ENCODE assay signal across 14 cellular contexts in genomic region chr1:37755290-37755689, GRCh38. TPM values are rescaled to one million over a fixed set of nuclear protein-coding genes. Genes with fewer than 3 reads are reported as not detected.
DNase-seq lines count a peak whose midpoint lies in the region; ATAC-seq and TF ChIP-seq lines count a peak whose summit lies in the region.
"Had no signal": no experiment of that assay in that cellular context is flagged by ENCODE, and none has a peak within 500 bp of the region (broad histone marks: within the 10 kb centered on the region; RNA-seq: fewer than 3 reads in every experiment).

No MANE protein-coding gene starts in this region.

- CTCF ChIA-PET in activated CD4-positive, alpha-beta memory T cell treated with anti-CD3 and anti-CD28 coated beads for 36 hours (lab: Charles Lee) = interaction anchor here (0.5 to 1.3 kb wide), 5 partner anchors 10 to 105 kb away, joined by 3 to 5 read pairs (median 4); partner anchors contain the start of genes C1orf122, EPHA10, MTF1 and YRDC
- CTCF ChIA-PET in activated CD4-positive, alpha-beta memory T cell treated with anti-CD3 and anti-CD28 coated beads, Interleukin-2, amount 10 ng/mL, durations not matched to agents 7 days and 5 days (lab: Charles Lee) = no interaction called here

- H3K27me3 ChIP-seq in lung (ENCODE audit: control insufficient read depth, insufficient read depth) (peaks cover 15% of the 10 kb centered on the region), tibial artery (peaks cover 0 to 81% of the 10 kb centered on the region in 2 donors)

- POLR2A ChIA-PET in activated CD4-positive, alpha-beta memory T cell treated with anti-CD3 and anti-CD28 coated beads for 36 hours (lab: Charles Lee) = interaction anchor here (1.1 to 1.5 kb wide), 3 partner anchors 22 to 64 kb away, joined by 3 read pairs; no protein-coding TSS in a partner anchor
- POLR2A ChIA-PET in activated CD4-positive, alpha-beta memory T cell treated with anti-CD3 and anti-CD28 coated beads, Interleukin-2, amount 10 ng/mL, durations not matched to agents 7 days and 5 days (lab: Charles Lee) = no interaction called here

- H3K36me3 Mint-ChIP-seq in activated CD4-positive, alpha-beta memory T cell treated with anti-CD3 and anti-CD28 coated beads for 36 hours = no peaks in the 10 kb centered on the region
- H3K36me3 Mint-ChIP-seq in activated CD4-positive, alpha-beta memory T cell treated with anti-CD3 and anti-CD28 coated beads, Interleukin-2, amount 10 ng/mL, durations not matched to agents 7 days and 5 days (ENCODE audit: low read depth) = no peaks in the 10 kb centered on the region
- no peaks in the 10 kb centered on the region for H3K36me3 Mint-ChIP-seq in activated T-cell treated with anti-CD3 and anti-CD28 coated beads, Interleukin-2, amount 50 U/mL, for 4 hours (ENCODE audit: insufficient read depth)
- H3K36me3 Mint-ChIP-seq: memory B cell had no signal

- H3K27me3 Mint-ChIP-seq in activated CD4-positive, alpha-beta memory T cell treated with anti-CD3 and anti-CD28 coated beads for 36 hours = peaks cover 32% of the 10 kb centered on the region
- H3K27me3 Mint-ChIP-seq in activated CD4-positive, alpha-beta memory T cell treated with anti-CD3 and anti-CD28 coated beads, Interleukin-2, amount 10 ng/mL, durations not matched to agents 7 days and 5 days = peaks cover 43% of the 10 kb centered on the region
- peaks cover 41% of the 10 kb centered on the region for H3K27me3 Mint-ChIP-seq in activated T-cell treated with anti-CD3 and anti-CD28 coated beads, Interleukin-2, amount 50 U/mL, for 4 hours (ENCODE audit: low read depth)

- peak; percentile 73 for DNase-seq in activated CD4-positive, alpha-beta memory T cell treated with anti-CD3 and anti-CD28 coated beads for 36 hours
- no peak for DNase-seq in activated CD4-positive, alpha-beta memory T cell treated with anti-CD3 and anti-CD28 coated beads, Interleukin-2, amount 10 ng/mL, durations not matched to agents 7 days and 5 days
- peak; percentile 15 for DNase-seq in GM12864 (ENCODE audit: low read depth)
- no peak for DNase-seq in activated T-cell treated with anti-CD3 and anti-CD28 coated beads, Interleukin-2, amount 50 U/mL, for 4 hours
- no peak for DNase-seq in lung (ENCODE audit: low spot score)
- no peak for DNase-seq in tibial artery
- DNase-seq: NCI-H2171 treated with DMSO at 0.1 percent for 48 hours, trophoblast cell had no signal

- no peaks in the 10 kb centered on the region for H3K9me3 Mint-ChIP-seq in activated CD4-positive, alpha-beta memory T cell treated with anti-CD3 and anti-CD28 coated beads for 36 hours
- H3K9me3 Mint-ChIP-seq in activated CD4-positive, alpha-beta memory T cell treated with anti-CD3 and anti-CD28 coated beads, Interleukin-2, amount 10 ng/mL, durations not matched to agents 7 days and 5 days = no peaks in the 10 kb centered on the region
- H3K9me3 Mint-ChIP-seq in activated T-cell treated with anti-CD3 and anti-CD28 coated beads, Interleukin-2, amount 50 U/mL, for 4 hours = no peaks in the 10 kb centered on the region
- H3K9me3 Mint-ChIP-seq: memory B cell had no signal

- H3K9me3 ChIP-seq in lung (ENCODE audit: control insufficient read depth in 2 of 2, insufficient read depth in 1 of 2, low read length in 1 of 2) = peaks cover 0 to 6% of the 10 kb centered on the region in 2 donors
- no peaks in the 10 kb centered on the region for H3K9me3 ChIP-seq in tibial artery
- H3K9me3 ChIP-seq: neutrophil had no signal

- H3K4me3 ChIP-seq in GM12864 (ENCODE audit: low read depth, low read length) (no peak overlapping the region), lung (no peak overlapping the region), tibial artery (no peak overlapping the region)
- H3K4me3 ChIP-seq: skin epidermis had no signal

- H3K36me3 ChIP-seq in lung (ENCODE audit: control insufficient read depth in 2 of 2, insufficient read depth in 2 of 2, low read length in 2 of 2) (no peaks in the 10 kb centered on the region), tibial artery (no peaks in the 10 kb centered on the region)
- H3K36me3 ChIP-seq: neutrophil had no signal

- H3K4me1 Mint-ChIP-seq in activated CD4-positive, alpha-beta memory T cell treated with anti-CD3 and anti-CD28 coated beads for 36 hours (ENCODE audit: low read depth) = peaks cover 28% of the 10 kb centered on the region
- H3K4me1 Mint-ChIP-seq in activated CD4-positive, alpha-beta memory T cell treated with anti-CD3 and anti-CD28 coated beads, Interleukin-2, amount 10 ng/mL, durations not matched to agents 7 days and 5 days = peaks cover 12% of the 10 kb centered on the region
- H3K4me1 Mint-ChIP-seq in activated T-cell treated with anti-CD3 and anti-CD28 coated beads, Interleukin-2, amount 50 U/mL, for 4 hours (ENCODE audit: low read depth) = peaks cover 11% of the 10 kb centered on the region

- H3K4me3 Mint-ChIP-seq in activated CD4-positive, alpha-beta memory T cell treated with anti-CD3 and anti-CD28 coated beads for 36 hours = no peak overlapping the region
- H3K4me3 Mint-ChIP-seq in activated CD4-positive, alpha-beta memory T cell treated with anti-CD3 and anti-CD28 coated beads, Interleukin-2, amount 10 ng/mL, durations not matched to agents 7 days and 5 days = no peak overlapping the region
- no peak overlapping the region for H3K4me3 Mint-ChIP-seq in activated T-cell treated with anti-CD3 and anti-CD28 coated beads, Interleukin-2, amount 50 U/mL, for 4 hours
- H3K4me3 Mint-ChIP-seq: memory B cell had no signal

- intact Hi-C loops in activated CD4-positive, alpha-beta memory T cell treated with anti-CD3 and anti-CD28 coated beads for 36 hours (cut with micrococcal nuclease) = loop anchor here (1.0 to 2.0 kb wide), 2 partner anchors 16 to 62 kb away; partner anchors contain the start of gene CDCA8
- intact Hi-C loops in tibial artery (cut with DNase I; ENCODE audit: low total_unique reads) = no loop called here

- H3K27ac ChIP-seq in lung (ENCODE audit: low read depth in 1 of 2, low read length in 1 of 2) (no peak overlapping the region), tibial artery (no peak overlapping the region)
- H3K27ac ChIP-seq: neutrophil, skin epidermis had no signal

- ATAC-seq in activated T-cell treated with anti-CD3 and anti-CD28 coated beads, Interleukin-2, amount 50 U/mL, for 4 hours = peak; percentile 73 to 78
- ATAC-seq in lung (ENCODE audit: insufficient read depth, low FRiP score) (peak; percentile 55), HG03460 (IDR thresholded peaks at IDR 0.05; ENCODE audit: unreplicated experiment) (no peak), GM19351 (IDR thresholded peaks at IDR 0.05; ENCODE audit: unreplicated experiment) (no peak)

- TF ChIP-seq CTCF in GM12864 (IDR thresholded peaks at IDR 0.05; ENCODE audit: low read depth, low read length, missing control alignments) (no peak), lung (IDR thresholded peaks at IDR 0.05; ENCODE audit: control extremely low read depth, extremely low read depth) (no peak), tibial artery (IDR thresholded peaks at IDR 0.05) (no peak)

- H3K27ac Mint-ChIP-seq in activated CD4-positive, alpha-beta memory T cell treated with anti-CD3 and anti-CD28 coated beads for 36 hours = no peak overlapping the region
- no peak overlapping the region for H3K27ac Mint-ChIP-seq in activated CD4-positive, alpha-beta memory T cell treated with anti-CD3 and anti-CD28 coated beads, Interleukin-2, amount 10 ng/mL, durations not matched to agents 7 days and 5 days
- H3K27ac Mint-ChIP-seq: memory B cell had no signal

- 41 to 89% methylated on average over 1 of the region's 1 CpG for WGBS in lung, 2 donors

- H3K4me1 ChIP-seq in lung (ENCODE audit: control insufficient read depth in 2 of 2, insufficient read depth in 2 of 2, low read length in 2 of 2) = peaks cover 0 to 9% of the 10 kb centered on the region in 2 donors
- H3K4me1 ChIP-seq in tibial artery = peaks cover 0 to 16% (median 5%) of the 10 kb centered on the region in 4 donors

RNA-seq across cellular contexts. Expression of gene EPHA10, which starts 9.6 kb away (rescaled TPM):
- under 1 TPM; 0.48 to 0.92 TPM for total RNA-seq in activated CD4-positive, alpha-beta memory T cell treated with anti-CD3 and anti-CD28 coated beads for 36 hours
- not detected for total RNA-seq in activated CD4-positive, alpha-beta memory T cell treated with anti-CD3 and anti-CD28 coated beads, Interleukin-2, amount 10 ng/mL, durations not matched to agents 7 days and 5 days
- total RNA-seq in activated T-cell treated with anti-CD3 and anti-CD28 coated beads, Interleukin-2, amount 50 U/mL, for 4 hours = under 1 TPM; 0.13 to 0.71 (median 0.27) TPM
- 1 to 10 TPM in 1 of 2 donors, not detected in 1; 1.7 TPM for total RNA-seq in lung
- polyA plus RNA-seq in lung = under 1 TPM; 0.20 to 0.26 TPM
- total RNA-seq: fibroblast of villous mesenchyme had no signal

RNA-seq across cellular contexts. Expression of gene MANEAL, which starts 38.4 kb away (rescaled TPM):
- 1 to 10 TPM; 1.5 TPM for total RNA-seq in activated CD4-positive, alpha-beta memory T cell treated with anti-CD3 and anti-CD28 coated beads for 36 hours
- total RNA-seq in activated CD4-positive, alpha-beta memory T cell treated with anti-CD3 and anti-CD28 coated beads, Interleukin-2, amount 10 ng/mL, durations not matched to agents 7 days and 5 days = 1 to 10 TPM; 1.7 to 1.8 TPM
- 1 to 10 TPM; 4.0 to 5.0 (median 4.7) TPM for total RNA-seq in activated T-cell treated with anti-CD3 and anti-CD28 coated beads, Interleukin-2, amount 50 U/mL, for 4 hours
- total RNA-seq in lung = 1 to 10 TPM; 2.3 to 8.1 TPM
- polyA plus RNA-seq in lung = 1 to 10 TPM; 2.8 to 4.0 TPM

RNA-seq across cellular contexts. Expression of gene C1orf122, which starts 52.3 kb away (rescaled TPM):
- 10 to 100 TPM; 18.1 to 19.7 TPM for total RNA-seq in activated CD4-positive, alpha-beta memory T cell treated with anti-CD3 and anti-CD28 coated beads for 36 hours
- 10 to 100 TPM; 17.3 to 18.3 TPM for total RNA-seq in activated CD4-positive, alpha-beta memory T cell treated with anti-CD3 and anti-CD28 coated beads, Interleukin-2, amount 10 ng/mL, durations not matched to agents 7 days and 5 days
- total RNA-seq in activated T-cell treated with anti-CD3 and anti-CD28 coated beads, Interleukin-2, amount 50 U/mL, for 4 hours = 10 to 100 TPM; 54.0 to 59.2 (median 56.3) TPM
- total RNA-seq in lung = 10 to 100 TPM in 1 of 2 donors, 1 to 10 TPM in 1; 4.7 to 53.8 TPM
- 10 to 100 TPM; 26.9 to 70.2 TPM for polyA plus RNA-seq in lung

RNA-seq across cellular contexts. Expression of gene YRDC, which starts 52.7 kb away (rescaled TPM):
- 10 to 100 TPM; 34.1 to 36.1 TPM for total RNA-seq in activated CD4-positive, alpha-beta memory T cell treated with anti-CD3 and anti-CD28 coated beads for 36 hours
- 10 to 100 TPM; 16.4 to 16.8 TPM for total RNA-seq in activated CD4-positive, alpha-beta memory T cell treated with anti-CD3 and anti-CD28 coated beads, Interleukin-2, amount 10 ng/mL, durations not matched to agents 7 days and 5 days
- 100 to 1,000 TPM; 178 to 187 (median 178) TPM for total RNA-seq in activated T-cell treated with anti-CD3 and anti-CD28 coated beads, Interleukin-2, amount 50 U/mL, for 4 hours
- total RNA-seq in lung = 10 to 100 TPM in 1 of 2 donors, 1 to 10 TPM in 1; 9.5 to 18.4 TPM
- polyA plus RNA-seq in lung = 10 to 100 TPM; 11.8 to 26.2 TPM

Comparison
In these comparisons a context has a peak if more than half of its experiments do, and no peak if none do; other contexts are left out.
1. DNase-seq: peak in activated CD4-positive, alpha-beta memory T cell treated with anti-CD3 and anti-CD28 coated beads for 36 hours (single experiment) and GM12864 (single experiment); none in activated CD4-positive, alpha-beta memory T cell treated with anti-CD3 and anti-CD28 coated beads, Interleukin-2, amount 10 ng/mL, durations not matched to agents 7 days and 5 days (single experiment), activated T-cell treated with anti-CD3 and anti-CD28 coated beads, Interleukin-2, amount 50 U/mL, for 4 hours (single experiment), lung (single experiment) and tibial artery (0 of 2).
2. ATAC-seq: peak in activated T-cell treated with anti-CD3 and anti-CD28 coated beads, Interleukin-2, amount 50 U/mL, for 4 hours (2 of 2) and lung (single experiment); none in HG03460 (single experiment) and GM19351 (single experiment).